ENCODE assay signal across 8 cellular contexts in genomic region chr7:21427861-21428641, GRCh38. TPM values are rescaled to one million over a fixed set of nuclear protein-coding genes. Genes with fewer than 3 reads are reported as not detected.
DNase-seq lines count a peak whose midpoint lies in the region; ATAC-seq and TF ChIP-seq lines count a peak whose summit lies in the region.

Gene SP4, plus strand, starts transcription at chr7:21428083. Its CDS starts 169 bp downstream, at chr7:21428252.

- TF ChIP-seq CTCF in prostate gland (IDR thresholded peaks at IDR 0.05), result peak in 2 of 4 experiments; percentile 23 to 30

- under 1% methylated on average over 61 of the region's 63 CpGs for WGBS in prostate gland
- under 1% methylated on average over 63 of the region's 63 CpGs for WGBS in urinary bladder

- peaks cover 32% of the 10 kb centered on the region for H3K4me1 Mint-ChIP-seq in T-helper 17 cell

- H3K9me3 ChIP-seq in T-helper 17 cell (ENCODE audit: control insufficient read depth, low read length, poor library complexity, severe bottlenecking), result no peaks in the 10 kb centered on the region
- H3K9me3 ChIP-seq in prostate gland, result no peaks in the 10 kb centered on the region

- intact Hi-C loops in left ventricle myocardium superior (cut with micrococcal nuclease) (loop anchor here (10.0 kb wide), 1 partner anchor 657 kb away; no protein-coding TSS in a partner anchor), prostate gland (cut with DNase I) (no loop called here)

- ATAC-seq in GM18499 (IDR thresholded peaks at IDR 0.05; ENCODE audit: insufficient read depth, unreplicated experiment) (peak; percentile 53), HG02943 (IDR thresholded peaks at IDR 0.05; ENCODE audit: low read depth, unreplicated experiment) (peak; percentile 67), T-helper 17 cell (peak; percentile 76), left ventricle myocardium superior (peak; percentile 91)

- peak within 1 kb of the TSS; percentile 99 for H3K4me3 Mint-ChIP-seq in T-helper 17 cell

- peak; percentile 69 for TF ChIP-seq POLR2A in prostate gland (IDR thresholded peaks at IDR 0.05)

- H3K27me3 ChIP-seq in prostate gland (replicated peaks; ENCODE audit: insufficient read depth), result no peaks in the 10 kb centered on the region

- H3K4me1 ChIP-seq in prostate gland (replicated peaks), result no peaks in the 10 kb centered on the region
- no peaks in the 10 kb centered on the region for H3K4me1 ChIP-seq in urinary bladder (ENCODE audit: insufficient read depth)

- H3K36me3 ChIP-seq in prostate gland, result no peaks in the 10 kb centered on the region
- no peaks in the 10 kb centered on the region for H3K36me3 ChIP-seq in urinary bladder (ENCODE audit: insufficient read depth)

- peak; percentile 88 to 94 for DNase-seq in NCI-H187 (lab: John Stamatoyannopoulos, UW)
- peak; percentile 97 for DNase-seq in T-helper 17 cell
- DNase-seq in amygdala (lab: John Stamatoyannopoulos, UW), result peak; percentile 60 to 98 (median 93)
- peak; percentile 97 for DNase-seq in left ventricle myocardium superior
- peak; percentile 94 for DNase-seq in prostate gland (ENCODE audit: low spot score)

- H3K27me3 Mint-ChIP-seq in T-helper 17 cell, result no peaks in the 10 kb centered on the region

- H3K27ac Mint-ChIP-seq in T-helper 17 cell, result peak within 1 kb of the TSS; percentile 98

- H3K27ac ChIP-seq in prostate gland (peak within 1 kb of the TSS; percentile 99), urinary bladder (ENCODE audit: low read depth) (peak within 1 kb of the TSS; percentile 95)

- H3K36me3 Mint-ChIP-seq in T-helper 17 cell (ENCODE audit: low read depth), result peaks cover 4% of the 10 kb centered on the region

- peak within 1 kb of the TSS; percentile 78 to 80 for H3K4me3 ChIP-seq in prostate gland
- peak within 1 kb of the TSS; percentile 68 for H3K4me3 ChIP-seq in urinary bladder (ENCODE audit: low read depth, low read length)

RNA-seq across cellular contexts. Expression of gene SP4, which starts in this region (rescaled TPM):
- total RNA-seq in T-helper 17 cell (10 to 100 TPM; 31.9 to 35.9 TPM), left ventricle myocardium superior (5.8 TPM), prostate gland (10 to 100 TPM; 10.9 to 14.1 TPM), urinary bladder (18.4 TPM)
- 4.0 TPM for polyA plus RNA-seq in urinary bladder

Comparison
In these comparisons a context has a peak if more than half of its experiments do, and no peak if none do; other contexts are left out.
1. Peak in every context shown above with its lines: DNase-seq, ATAC-seq, H3K4me3 ChIP-seq and H3K27ac ChIP-seq.